1 cellular context compared by ENCODE assay signal in the genomic region with DNA sequence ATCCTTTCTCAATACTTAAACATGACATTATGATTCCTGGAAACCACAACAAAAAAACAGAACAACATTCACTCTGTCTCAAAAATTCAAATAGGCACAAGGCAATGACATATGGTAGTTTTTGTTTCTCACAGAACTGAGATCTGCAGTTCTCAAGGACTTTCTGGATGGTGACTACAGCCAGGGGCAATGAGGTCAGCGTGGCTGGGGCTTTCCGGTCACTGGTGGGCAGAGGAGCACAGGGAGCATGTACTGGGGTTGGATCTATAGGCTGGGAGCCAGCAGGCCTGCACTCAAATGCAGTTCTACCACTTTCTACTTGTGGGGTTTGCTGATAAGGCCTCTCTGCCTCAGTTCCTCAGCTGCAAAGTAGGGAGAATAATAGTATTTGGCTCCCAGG.
TF ChIP-seq lines count a peak whose summit lies in the region.

No MANE protein-coding gene starts in this region.

TF ChIP-seq in IMR-90, 13 proteins besides CTCF, POLR2A, EP300 and RAD21 (continued from another document):
- TF ChIP-seq, protein P1, sequence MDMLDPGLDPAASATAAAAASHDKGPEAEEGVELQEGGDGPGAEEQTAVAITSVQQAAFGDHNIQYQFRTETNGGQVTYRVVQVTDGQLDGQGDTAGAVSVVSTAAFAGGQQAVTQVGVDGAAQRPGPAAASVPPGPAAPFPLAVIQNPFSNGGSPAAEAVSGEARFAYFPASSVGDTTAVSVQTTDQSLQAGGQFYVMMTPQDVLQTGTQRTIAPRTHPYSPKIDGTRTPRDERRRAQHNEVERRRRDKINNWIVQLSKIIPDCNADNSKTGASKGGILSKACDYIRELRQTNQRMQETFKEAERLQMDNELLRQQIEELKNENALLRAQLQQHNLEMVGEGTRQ (IDR thresholded peaks at IDR 0.05; ENCODE audit: low read depth, low read length) = no peak
